In genomic region chr2:170719810-170720209, GRCh38 we compare ENCODE assay signal across 1 cellular context.
TF ChIP-seq lines count a peak whose summit lies in the region.

No MANE protein-coding gene starts in this region.

TF ChIP-seq in HepG2, 621 proteins besides CTCF, POLR2A, EP300 and RAD21:
- 0 out of 2 replicates have a peak, but pooled peaks have one; percentile 16 for TF ChIP-seq DDIT3 (CRISPR knock-in tag; IDR thresholded peaks at IDR 0.05)
- 0 out of 2 replicates have a peak, but pooled peaks have one; percentile 34 for TF ChIP-seq POLR2AphosphoS2 (IDR thresholded peaks at IDR 0.05; ENCODE audit: low read depth, low read length)
- no peak for TF ChIP-seq RFX3 (CRISPR knock-in tag; IDR thresholded peaks at IDR 0.05)
- TF ChIP-seq TEF (CRISPR knock-in tag; IDR thresholded peaks at IDR 0.05), result no peak
- TF ChIP-seq ZNF501 (CRISPR knock-in tag; IDR thresholded peaks at IDR 0.05), result no peak
- TF ChIP-seq SRSF4 (IDR thresholded peaks at IDR 0.05; ENCODE audit: low read depth, low read length, poor library complexity, severe bottlenecking), result peak; percentile 24
- peak; percentile 43 for TF ChIP-seq POLR2AphosphoS5 (IDR thresholded peaks at IDR 0.05; ENCODE audit: low read depth, low read length)
- TF ChIP-seq ZC3H13 (CRISPR knock-in tag; IDR thresholded peaks at IDR 0.05), result peak; percentile 38; the same call in 1 of the 2 replicates
- no peak for TF ChIP-seq ZNF766 (CRISPR knock-in tag; IDR thresholded peaks at IDR 0.05; ENCODE audit: borderline replicate concordance)
- no peak for TF ChIP-seq ETS1 (CRISPR knock-in tag; IDR thresholded peaks at IDR 0.05)
- no peak for TF ChIP-seq E2F5 (CRISPR knock-in tag; conservative IDR thresholded peaks at IDR 0.05)
- TF ChIP-seq RBFOX2 (IDR thresholded peaks at IDR 0.05; ENCODE audit: low read depth, low read length), result peak; percentile 83
- no peak for TF ChIP-seq ZNF567 (CRISPR knock-in tag; IDR thresholded peaks at IDR 0.05; ENCODE audit: borderline replicate concordance)
- peak; percentile 63 for TF ChIP-seq AGO2 (optimal IDR thresholded peaks at IDR 0.05; ENCODE audit: low read depth, low read length)
- no peak for TF ChIP-seq ZNF703 (CRISPR knock-in tag; IDR thresholded peaks at IDR 0.05; ENCODE audit: borderline replicate concordance)
- no peak for TF ChIP-seq ZNF34 (CRISPR knock-in tag; IDR thresholded peaks at IDR 0.05; ENCODE audit: borderline replicate concordance)
